In the genomic region with DNA sequence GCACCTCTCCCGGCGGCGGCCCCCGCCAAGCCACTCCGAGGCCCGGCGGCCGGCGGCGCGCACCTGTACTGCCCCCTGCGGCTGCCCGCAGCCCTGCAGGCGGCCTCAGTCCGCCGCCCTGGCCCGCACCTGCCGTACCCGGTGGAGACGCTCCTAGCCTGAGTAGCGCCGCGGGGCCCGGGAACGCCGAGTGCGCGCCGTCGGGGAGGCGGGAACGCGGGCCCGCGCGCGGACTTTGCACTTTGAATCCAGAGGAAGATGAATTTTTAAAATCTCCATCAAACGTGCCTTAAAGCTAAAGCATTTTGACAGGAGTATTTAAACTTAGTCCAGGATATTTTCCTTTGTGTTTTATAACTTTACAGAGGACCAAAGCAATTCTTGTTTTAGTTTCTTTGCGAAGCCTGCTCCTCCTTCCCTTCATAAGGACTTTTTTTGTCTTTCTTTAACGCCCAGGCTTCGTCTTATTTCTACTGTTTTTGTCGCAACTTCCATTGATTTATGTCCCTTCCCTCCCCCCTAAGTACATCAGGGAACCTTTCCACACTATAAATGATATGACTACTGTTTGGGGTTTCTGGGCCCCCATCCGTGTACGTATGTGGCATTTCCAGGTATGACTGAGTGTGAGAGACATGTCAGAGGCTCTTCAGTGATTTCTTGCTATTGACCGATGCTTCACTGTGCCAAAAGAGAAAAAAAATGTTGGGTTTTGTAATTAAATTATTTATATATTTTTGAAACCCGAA, we compare ENCODE assay signal across 1 cellular context.
TF ChIP-seq lines count a peak whose summit lies in the region.

No MANE protein-coding gene starts in this region.

TF ChIP-seq in HepG2, 621 proteins besides CTCF, POLR2A, EP300 and RAD21 (continued from another document and continues in another):
- TF ChIP-seq DPF2 (CRISPR knock-in tag; IDR thresholded peaks at IDR 0.05; ENCODE audit: borderline replicate concordance, low read depth) (no peak), ZNF703 (CRISPR knock-in tag; IDR thresholded peaks at IDR 0.05; ENCODE audit: borderline replicate concordance) (no peak), ATF6 (CRISPR knock-in tag; conservative IDR thresholded peaks at IDR 0.05) (no peak), ZNF431 (CRISPR knock-in tag; IDR thresholded peaks at IDR 0.05; ENCODE audit: borderline replicate concordance, low read depth) (no peak), KDM4B (CRISPR knock-in tag; IDR thresholded peaks at IDR 0.05) (no peak), ZNF30 (CRISPR knock-in tag; IDR thresholded peaks at IDR 0.05) (no peak), EEA1 (CRISPR knock-in tag; IDR thresholded peaks at IDR 0.05; ENCODE audit: borderline replicate concordance) (no peak), ZNF292 (CRISPR knock-in tag; IDR thresholded peaks at IDR 0.05; ENCODE audit: borderline replicate concordance, low read depth) (no peak), MIXL1 (CRISPR knock-in tag; IDR thresholded peaks at IDR 0.05) (no peak), MBNL3 (CRISPR knock-in tag; conservative IDR thresholded peaks at IDR 0.05) (0 out of 2 replicates have a peak, but pooled peaks have one; percentile 4), KAT8 (CRISPR knock-in tag; IDR thresholded peaks at IDR 0.05) (no peak), HOMEZ (CRISPR knock-in tag; IDR thresholded peaks at IDR 0.05; ENCODE audit: low read depth) (0 out of 2 replicates have a peak, but pooled peaks have one; percentile 23), ZFP90 (CRISPR knock-in tag; IDR thresholded peaks at IDR 0.05; ENCODE audit: borderline replicate concordance) (peak; percentile 60; the same call in 1 of the 2 replicates), ONECUT2 (CRISPR knock-in tag; IDR thresholded peaks at IDR 0.05) (peak; percentile 39; the same call in 1 of the 2 replicates), MYPOP (CRISPR knock-in tag; IDR thresholded peaks at IDR 0.05) (peak; percentile 77), ZNF709 (CRISPR knock-in tag; IDR thresholded peaks at IDR 0.05) (0 out of 2 replicates have a peak, but pooled peaks have one; percentile 12), KLF12 (CRISPR knock-in tag; IDR thresholded peaks at IDR 0.05; ENCODE audit: borderline replicate concordance) (peak; percentile 91; the same call in 1 of the 2 replicates), ZNF589 (CRISPR knock-in tag; conservative IDR thresholded peaks at IDR 0.05) (peak; percentile 76; the same call in 1 of the 2 replicates), SP2 (CRISPR knock-in tag; IDR thresholded peaks at IDR 0.05) (no peak), HIVEP1 (CRISPR knock-in tag; IDR thresholded peaks at IDR 0.05) (no peak), ZNF350 (CRISPR knock-in tag; IDR thresholded peaks at IDR 0.05; ENCODE audit: borderline replicate concordance, low read depth) (no peak), TMF1 (CRISPR knock-in tag; IDR thresholded peaks at IDR 0.05; ENCODE audit: low read depth) (no peak), TP53 (CRISPR knock-in tag; conservative IDR thresholded peaks at IDR 0.05) (0 out of 2 replicates have a peak, but pooled peaks have one; percentile 28), REPIN1 (CRISPR knock-in tag; IDR thresholded peaks at IDR 0.05; ENCODE audit: borderline replicate concordance, low read depth) (peak; percentile 75; the same call in 1 of the 2 replicates), ZNF274 (CRISPR knock-in tag; IDR thresholded peaks at IDR 0.05) (0 out of 2 replicates have a peak, but pooled peaks have one; percentile 25), KDM1A (CRISPR knock-in tag; IDR thresholded peaks at IDR 0.05) (no peak), FOXM1 (CRISPR knock-in tag; IDR thresholded peaks at IDR 0.05) (no peak), MAFK (conservative IDR thresholded peaks at IDR 0.05 in 1 of 2, IDR thresholded peaks at IDR 0.05 in 1 of 2; ENCODE audit: low read length in 2 of 2) (no peak), RXRA (CRISPR knock-in tag; IDR thresholded peaks at IDR 0.05) (0 out of 2 replicates have a peak, but pooled peaks have one; percentile 52), CBX2 (IDR thresholded peaks at IDR 0.05; ENCODE audit: low read depth, low read length) (no peak), CBX2 (CRISPR knock-in tag; IDR thresholded peaks at IDR 0.05; ENCODE audit: low read depth) (no peak), TGIF2 (CRISPR knock-in tag; IDR thresholded peaks at IDR 0.05) (peak; percentile 7; the same call in 1 of the 2 replicates), ZNF792 (CRISPR knock-in tag; IDR thresholded peaks at IDR 0.05) (no peak; the same call in 1 of the 2 replicates), AGO1 (IDR thresholded peaks at IDR 0.05; ENCODE audit: low read depth, low read length, poor library complexity, severe bottlenecking) (no peak), FOXJ3 (CRISPR knock-in tag; IDR thresholded peaks at IDR 0.05; ENCODE audit: borderline replicate concordance) (0 out of 2 replicates have a peak, but pooled peaks have one; percentile 17), NRL (CRISPR knock-in tag; IDR thresholded peaks at IDR 0.05; ENCODE audit: borderline replicate concordance) (no peak), IRF1 (CRISPR knock-in tag; IDR thresholded peaks at IDR 0.05; ENCODE audit: low read depth) (no peak), ZNF496 (CRISPR knock-in tag; IDR thresholded peaks at IDR 0.05; ENCODE audit: insufficient replicate concordance) (no peak), ZNF850 (CRISPR knock-in tag; conservative IDR thresholded peaks at IDR 0.05) (no peak), ISX (CRISPR knock-in tag; conservative IDR thresholded peaks at IDR 0.05) (peak; percentile 83; the same call in 1 of the 2 replicates), ZNF510 (CRISPR knock-in tag; IDR thresholded peaks at IDR 0.05; ENCODE audit: low read depth) (no peak), ZNF83 (CRISPR knock-in tag; IDR thresholded peaks at IDR 0.05; ENCODE audit: borderline replicate concordance) (no peak), MEF2D (CRISPR knock-in tag; IDR thresholded peaks at IDR 0.05) (no peak), CBX1 (IDR thresholded peaks at IDR 0.05; ENCODE audit: low read depth) (no peak), NAIF1 (CRISPR knock-in tag; IDR thresholded peaks at IDR 0.05; ENCODE audit: borderline replicate concordance) (0 out of 2 replicates have a peak, but pooled peaks have one; percentile 27), TBX3 (IDR thresholded peaks at IDR 0.05; ENCODE audit: borderline replicate concordance) (no peak)
- TF ChIP-seq, protein P1, sequence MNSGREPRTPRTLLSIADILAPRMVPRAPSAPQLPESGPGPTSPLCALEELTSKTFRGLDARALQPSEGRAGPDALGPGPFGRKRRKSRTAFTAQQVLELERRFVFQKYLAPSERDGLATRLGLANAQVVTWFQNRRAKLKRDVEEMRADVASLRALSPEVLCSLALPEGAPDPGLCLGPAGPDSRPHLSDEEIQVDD (CRISPR knock-in tag; IDR thresholded peaks at IDR 0.05; ENCODE audit: borderline replicate concordance): no peak
- TF ChIP-seq, protein P2, sequence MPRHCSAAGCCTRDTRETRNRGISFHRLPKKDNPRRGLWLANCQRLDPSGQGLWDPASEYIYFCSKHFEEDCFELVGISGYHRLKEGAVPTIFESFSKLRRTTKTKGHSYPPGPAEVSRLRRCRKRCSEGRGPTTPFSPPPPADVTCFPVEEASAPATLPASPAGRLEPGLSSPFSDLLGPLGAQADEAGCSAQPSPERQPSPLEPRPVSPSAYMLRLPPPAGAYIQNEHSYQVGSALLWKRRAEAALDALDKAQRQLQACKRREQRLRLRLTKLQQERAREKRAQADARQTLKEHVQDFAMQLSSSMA (CRISPR knock-in tag; IDR thresholded peaks at IDR 0.05): no peak
- TF ChIP-seq, protein P3, sequence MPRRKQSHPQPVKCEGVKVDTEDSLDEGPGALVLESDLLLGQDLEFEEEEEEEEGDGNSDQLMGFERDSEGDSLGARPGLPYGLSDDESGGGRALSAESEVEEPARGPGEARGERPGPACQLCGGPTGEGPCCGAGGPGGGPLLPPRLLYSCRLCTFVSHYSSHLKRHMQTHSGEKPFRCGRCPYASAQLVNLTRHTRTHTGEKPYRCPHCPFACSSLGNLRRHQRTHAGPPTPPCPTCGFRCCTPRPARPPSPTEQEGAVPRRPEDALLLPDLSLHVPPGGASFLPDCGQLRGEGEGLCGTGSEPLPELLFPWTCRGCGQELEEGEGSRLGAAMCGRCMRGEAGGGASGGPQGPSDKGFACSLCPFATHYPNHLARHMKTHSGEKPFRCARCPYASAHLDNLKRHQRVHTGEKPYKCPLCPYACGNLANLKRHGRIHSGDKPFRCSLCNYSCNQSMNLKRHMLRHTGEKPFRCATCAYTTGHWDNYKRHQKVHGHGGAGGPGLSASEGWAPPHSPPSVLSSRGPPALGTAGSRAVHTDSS (CRISPR knock-in tag; conservative IDR thresholded peaks at IDR 0.05): no peak
- TF ChIP-seq, protein P4, sequence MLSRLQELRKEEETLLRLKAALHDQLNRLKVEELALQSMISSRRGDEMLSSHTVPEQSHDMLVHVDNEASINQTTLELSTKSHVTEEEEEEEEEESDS (CRISPR knock-in tag; IDR thresholded peaks at IDR 0.05; ENCODE audit: borderline replicate concordance): 0 out of 2 replicates have a peak, but pooled peaks have one; percentile 78
- TF ChIP-seq, protein P5, sequence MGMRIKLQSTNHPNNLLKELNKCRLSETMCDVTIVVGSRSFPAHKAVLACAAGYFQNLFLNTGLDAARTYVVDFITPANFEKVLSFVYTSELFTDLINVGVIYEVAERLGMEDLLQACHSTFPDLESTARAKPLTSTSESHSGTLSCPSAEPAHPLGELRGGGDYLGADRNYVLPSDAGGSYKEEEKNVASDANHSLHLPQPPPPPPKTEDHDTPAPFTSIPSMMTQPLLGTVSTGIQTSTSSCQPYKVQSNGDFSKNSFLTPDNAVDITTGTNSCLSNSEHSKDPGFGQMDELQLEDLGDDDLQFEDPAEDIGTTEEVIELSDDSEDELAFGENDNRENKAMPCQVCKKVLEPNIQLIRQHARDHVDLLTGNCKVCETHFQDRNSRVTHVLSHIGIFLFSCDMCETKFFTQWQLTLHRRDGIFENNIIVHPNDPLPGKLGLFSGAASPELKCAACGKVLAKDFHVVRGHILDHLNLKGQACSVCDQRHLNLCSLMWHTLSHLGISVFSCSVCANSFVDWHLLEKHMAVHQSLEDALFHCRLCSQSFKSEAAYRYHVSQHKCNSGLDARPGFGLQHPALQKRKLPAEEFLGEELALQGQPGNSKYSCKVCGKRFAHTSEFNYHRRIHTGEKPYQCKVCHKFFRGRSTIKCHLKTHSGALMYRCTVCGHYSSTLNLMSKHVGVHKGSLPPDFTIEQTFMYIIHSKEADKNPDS (CRISPR knock-in tag; IDR thresholded peaks at IDR 0.05): no peak
